In genomic region chr12:79168687-79169086, GRCh38 we compare ENCODE assay signal across 19 cellular contexts.
DNase-seq lines count a peak whose midpoint lies in the region; ATAC-seq lines count a peak whose summit lies in the region.
"Had no signal": no experiment of that assay in that cellular context is flagged by ENCODE, and none has a peak within 500 bp of the region (broad histone marks: within the 10 kb centered on the region; RNA-seq: fewer than 3 reads in every experiment).

No MANE protein-coding gene starts in this region.

- H2AK5ac ChIP-seq in mesenchymal stem cell (ENCODE audit: low read length, severe bottlenecking) = no peak overlapping the region

- no peak overlapping the region for H4K91ac ChIP-seq in mesenchymal stem cell (ENCODE audit: low read length)

- H2BK12ac ChIP-seq in mesenchymal stem cell (ENCODE audit: low read length in 2 of 2) = no peak overlapping the region

- H3K14ac ChIP-seq in mesenchymal stem cell (ENCODE audit: low read length in 2 of 2) = no peak overlapping the region

- no peak overlapping the region for H2BK15ac ChIP-seq in mesenchymal stem cell (ENCODE audit: low read depth, poor library complexity, severe bottlenecking)

- no peak overlapping the region for H3K9ac ChIP-seq in mesenchymal stem cell (ENCODE audit: low read length)
- H3K9ac ChIP-seq: BLaER1 treated with 17β-estradiol and CSF1 and Interleukin-3, amounts not matched to agents 10 nM and 100 nM had no signal

- H2AFZ ChIP-seq in mesenchymal stem cell (ENCODE audit: low read depth, low read length) = no peak overlapping the region
- H2AFZ ChIP-seq: GM23338 had no signal

- H3K9me3 ChIP-seq in mesenchymal stem cell (ENCODE audit: control insufficient read depth, low read length) = no peaks in the 10 kb centered on the region
- H3K9me3 ChIP-seq: BE2C had no signal

- no peak overlapping the region for H2BK5ac ChIP-seq in mesenchymal stem cell (ENCODE audit: low read depth, low read length, poor library complexity, severe bottlenecking)

- H3K4me3 ChIP-seq in mesenchymal stem cell (ENCODE audit: insufficient read depth in 1 of 2, low read depth in 1 of 2, low read length in 2 of 2) = no peak overlapping the region
- H3K4me3 ChIP-seq: BLaER1 treated with 17β-estradiol and CSF1 and Interleukin-3, amounts not matched to agents 10 nM and 100 nM; GM23338 had no signal

- H3K27me3 ChIP-seq in mesenchymal stem cell (ENCODE audit: control insufficient read depth in 1 of 2, insufficient read depth in 1 of 2, low read length in 2 of 2) = no peaks in the 10 kb centered on the region
- H3K27me3 ChIP-seq: BE2C; BLaER1 treated with 17β-estradiol and CSF1 and Interleukin-3, amounts not matched to agents 10 nM and 100 nM had no signal

- H3K36me3 ChIP-seq in mesenchymal stem cell (ENCODE audit: control insufficient read depth in 1 of 2, insufficient read depth in 2 of 2, low read depth in 1 of 2, low read length in 2 of 2) = no peaks in the 10 kb centered on the region
- H3K36me3 ChIP-seq: BE2C had no signal

- no peak overlapping the region for H3K4ac ChIP-seq in mesenchymal stem cell (ENCODE audit: low read depth in 1 of 2, low read length in 2 of 2)

- H3K4me1 ChIP-seq in mesenchymal stem cell (ENCODE audit: control insufficient read depth, insufficient read depth, low read depth, low read length) = no peaks in the 10 kb centered on the region
- H3K4me1 ChIP-seq: BLaER1 treated with 17β-estradiol and CSF1 and Interleukin-3, amounts not matched to agents 10 nM and 100 nM had no signal

- no peak overlapping the region for H3K4me2 ChIP-seq in mesenchymal stem cell (ENCODE audit: low read length, poor library complexity, severe bottlenecking)
- H3K4me2 ChIP-seq: BLaER1 treated with 17β-estradiol and CSF1 and Interleukin-3, amounts not matched to agents 10 nM and 100 nM; GM23338 had no signal

- H3K27ac ChIP-seq in mesenchymal stem cell (ENCODE audit: low read length, poor library complexity, severe bottlenecking) = no peak overlapping the region
- H3K27ac ChIP-seq: 22Rv1; BLaER1 treated with 17β-estradiol and CSF1 and Interleukin-3, amounts not matched to agents 10 nM and 100 nM had no signal

- DNase-seq in NCI-H1105 treated with DMSO at 0.1 percent for 48 hours (lab: John Stamatoyannopoulos, UW) (peak; percentile 26), NCI-H1105 (lab: John Stamatoyannopoulos, UW) (no peak), NCI-H748 (lab: John Stamatoyannopoulos, UW; ENCODE audit: unreplicated experiment) (peak; percentile 27), NCI-H748 treated with DMSO at 0.1 percent for 48 hours (lab: John Stamatoyannopoulos, UW) (no peak), mesenchymal stem cell (peak; percentile 24)
- DNase-seq: ACHN; AML-193; BE2C; CD4-positive, alpha-beta T cell; CD8-positive, alpha-beta memory T cell; DMS53; DMS79 treated with DMSO at 0.1 percent for 48 hours; GF-D8; H9 had no signal

- no peak overlapping the region for H4K8ac ChIP-seq in mesenchymal stem cell (ENCODE audit: low read length)

- no peak overlapping the region for H3K18ac ChIP-seq in mesenchymal stem cell (ENCODE audit: low read depth in 1 of 2, low read length in 2 of 2)

- no peak overlapping the region for H2BK120ac ChIP-seq in mesenchymal stem cell (ENCODE audit: low read depth, low read length)

- no peak for ATAC-seq in HG02798 (IDR thresholded peaks at IDR 0.05; ENCODE audit: poor library complexity, unreplicated experiment)
- ATAC-seq: GM23338, HCT116 had no signal

- 32% methylated on average over 2 of the region's 2 CpGs for WGBS in mesenchymal stem cell

- no peaks in the 10 kb centered on the region for H3K79me1 ChIP-seq in mesenchymal stem cell (replicated peaks; ENCODE audit: low read length, poor library complexity, severe bottlenecking)

- H3K23ac ChIP-seq in mesenchymal stem cell (ENCODE audit: low read length in 2 of 2) = no peak overlapping the region

Comparison
In these comparisons a context has a peak if more than half of its experiments do, and no peak if none do; other contexts are left out.
1. DNase-seq: peak in NCI-H1105 treated with DMSO at 0.1 percent for 48 hours (single experiment), NCI-H748 (single experiment) and mesenchymal stem cell (single experiment); none in NCI-H1105 (single experiment) and NCI-H748 treated with DMSO at 0.1 percent for 48 hours (single experiment).